In the genomic region with DNA sequence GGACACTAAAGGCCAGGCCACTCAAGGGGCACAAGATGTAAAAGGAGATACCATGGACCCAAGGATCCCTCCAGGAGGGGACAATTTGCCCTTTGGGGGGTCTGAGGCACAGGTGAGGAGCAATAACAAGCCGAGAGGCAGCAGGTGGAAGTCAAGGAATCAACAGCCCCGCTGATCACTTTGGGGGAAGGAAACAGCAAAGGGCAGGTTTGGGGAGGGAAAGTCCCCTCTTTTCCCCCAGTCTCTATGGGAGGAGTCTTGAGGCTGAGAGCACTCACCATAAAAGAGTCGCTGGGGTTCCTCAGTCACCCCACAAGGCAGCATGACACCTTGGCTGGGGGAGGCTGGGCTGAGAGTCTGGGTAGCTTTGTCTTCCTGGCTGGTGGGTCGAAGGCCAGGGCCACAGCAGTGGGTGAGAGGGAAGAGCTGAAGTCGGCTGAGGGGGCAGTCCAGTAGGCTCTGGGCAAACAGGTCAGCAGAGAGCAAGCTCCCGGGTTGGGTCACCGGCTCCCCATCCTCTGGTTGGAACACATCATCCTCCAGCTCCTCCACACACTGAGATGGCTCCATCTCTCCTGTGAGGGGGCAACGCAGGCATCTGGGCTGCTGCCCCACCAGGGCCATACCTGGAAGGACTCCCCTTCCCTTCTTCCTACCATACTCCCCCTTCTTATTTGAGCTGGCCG, we compare ENCODE assay signal across 1 cellular context.
TF ChIP-seq lines count a peak whose summit lies in the region.

No MANE protein-coding gene starts in this region.

TF ChIP-seq in HepG2, 621 proteins besides CTCF, POLR2A, EP300 and RAD21:
- TF ChIP-seq, protein P1, sequence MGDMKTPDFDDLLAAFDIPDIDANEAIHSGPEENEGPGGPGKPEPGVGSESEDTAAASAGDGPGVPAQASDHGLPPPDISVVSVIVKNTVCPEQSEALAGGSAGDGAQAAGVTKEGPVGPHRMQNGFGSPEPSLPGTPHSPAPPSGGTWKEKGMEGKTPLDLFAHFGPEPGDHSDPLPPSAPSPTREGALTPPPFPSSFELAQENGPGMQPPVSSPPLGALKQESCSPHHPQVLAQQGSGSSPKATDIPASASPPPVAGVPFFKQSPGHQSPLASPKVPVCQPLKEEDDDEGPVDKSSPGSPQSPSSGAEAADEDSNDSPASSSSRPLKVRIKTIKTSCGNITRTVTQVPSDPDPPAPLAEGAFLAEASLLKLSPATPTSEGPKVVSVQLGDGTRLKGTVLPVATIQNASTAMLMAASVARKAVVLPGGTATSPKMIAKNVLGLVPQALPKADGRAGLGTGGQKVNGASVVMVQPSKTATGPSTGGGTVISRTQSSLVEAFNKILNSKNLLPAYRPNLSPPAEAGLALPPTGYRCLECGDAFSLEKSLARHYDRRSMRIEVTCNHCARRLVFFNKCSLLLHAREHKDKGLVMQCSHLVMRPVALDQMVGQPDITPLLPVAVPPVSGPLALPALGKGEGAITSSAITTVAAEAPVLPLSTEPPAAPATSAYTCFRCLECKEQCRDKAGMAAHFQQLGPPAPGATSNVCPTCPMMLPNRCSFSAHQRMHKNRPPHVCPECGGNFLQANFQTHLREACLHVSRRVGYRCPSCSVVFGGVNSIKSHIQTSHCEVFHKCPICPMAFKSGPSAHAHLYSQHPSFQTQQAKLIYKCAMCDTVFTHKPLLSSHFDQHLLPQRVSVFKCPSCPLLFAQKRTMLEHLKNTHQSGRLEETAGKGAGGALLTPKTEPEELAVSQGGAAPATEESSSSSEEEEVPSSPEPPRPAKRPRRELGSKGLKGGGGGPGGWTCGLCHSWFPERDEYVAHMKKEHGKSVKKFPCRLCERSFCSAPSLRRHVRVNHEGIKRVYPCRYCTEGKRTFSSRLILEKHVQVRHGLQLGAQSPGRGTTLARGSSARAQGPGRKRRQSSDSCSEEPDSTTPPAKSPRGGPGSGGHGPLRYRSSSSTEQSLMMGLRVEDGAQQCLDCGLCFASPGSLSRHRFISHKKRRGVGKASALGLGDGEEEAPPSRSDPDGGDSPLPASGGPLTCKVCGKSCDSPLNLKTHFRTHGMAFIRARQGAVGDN (CRISPR knock-in tag; IDR thresholded peaks at IDR 0.05): peak; percentile 18
- 0 out of 2 replicates have a peak, but pooled peaks have one; percentile 26 for TF ChIP-seq PPARG (CRISPR knock-in tag; conservative IDR thresholded peaks at IDR 0.05)
- TF ChIP-seq ZNF263 (CRISPR knock-in tag; IDR thresholded peaks at IDR 0.05): peak; percentile 40; the same call in 1 of the 2 replicates
- 0 out of 2 replicates have a peak, but pooled peaks have one; percentile 17 for TF ChIP-seq KDM5B (CRISPR knock-in tag; IDR thresholded peaks at IDR 0.05; ENCODE audit: borderline replicate concordance)
- TF ChIP-seq SP140L (CRISPR knock-in tag; IDR thresholded peaks at IDR 0.05; ENCODE audit: borderline replicate concordance): no peak
